ENCODE assay signal across 1 cellular context in genomic region chr13:99985886-99986527, GRCh38.
TF ChIP-seq lines count a peak whose summit lies in the region.

No MANE protein-coding gene starts in this region.

TF ChIP-seq in A549, 52 proteins besides CTCF, POLR2A, EP300 and RAD21 (continued from another document):
- TF ChIP-seq HOXB13 (CRISPR knock-in tag; IDR thresholded peaks at IDR 0.05; ENCODE audit: low read depth) (no peak), FOSB (CRISPR knock-in tag; IDR thresholded peaks at IDR 0.05) (no peak), MYC (IDR thresholded peaks at IDR 0.05; ENCODE audit: borderline replicate concordance, low read length) (no peak), JUNB (IDR thresholded peaks at IDR 0.05) (no peak)
- TF ChIP-seq, protein P1, sequence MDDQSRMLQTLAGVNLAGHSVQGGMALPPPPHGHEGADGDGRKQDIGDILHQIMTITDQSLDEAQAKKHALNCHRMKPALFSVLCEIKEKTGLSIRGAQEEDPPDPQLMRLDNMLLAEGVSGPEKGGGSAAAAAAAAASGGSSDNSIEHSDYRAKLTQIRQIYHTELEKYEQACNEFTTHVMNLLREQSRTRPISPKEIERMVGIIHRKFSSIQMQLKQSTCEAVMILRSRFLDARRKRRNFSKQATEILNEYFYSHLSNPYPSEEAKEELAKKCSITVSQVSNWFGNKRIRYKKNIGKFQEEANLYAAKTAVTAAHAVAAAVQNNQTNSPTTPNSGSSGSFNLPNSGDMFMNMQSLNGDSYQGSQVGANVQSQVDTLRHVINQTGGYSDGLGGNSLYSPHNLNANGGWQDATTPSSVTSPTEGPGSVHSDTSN (IDR thresholded peaks at IDR 0.05) = no peak
- TF ChIP-seq, protein P2, sequence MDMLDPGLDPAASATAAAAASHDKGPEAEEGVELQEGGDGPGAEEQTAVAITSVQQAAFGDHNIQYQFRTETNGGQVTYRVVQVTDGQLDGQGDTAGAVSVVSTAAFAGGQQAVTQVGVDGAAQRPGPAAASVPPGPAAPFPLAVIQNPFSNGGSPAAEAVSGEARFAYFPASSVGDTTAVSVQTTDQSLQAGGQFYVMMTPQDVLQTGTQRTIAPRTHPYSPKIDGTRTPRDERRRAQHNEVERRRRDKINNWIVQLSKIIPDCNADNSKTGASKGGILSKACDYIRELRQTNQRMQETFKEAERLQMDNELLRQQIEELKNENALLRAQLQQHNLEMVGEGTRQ (IDR thresholded peaks at IDR 0.05) = no peak
